In the genomic region with DNA sequence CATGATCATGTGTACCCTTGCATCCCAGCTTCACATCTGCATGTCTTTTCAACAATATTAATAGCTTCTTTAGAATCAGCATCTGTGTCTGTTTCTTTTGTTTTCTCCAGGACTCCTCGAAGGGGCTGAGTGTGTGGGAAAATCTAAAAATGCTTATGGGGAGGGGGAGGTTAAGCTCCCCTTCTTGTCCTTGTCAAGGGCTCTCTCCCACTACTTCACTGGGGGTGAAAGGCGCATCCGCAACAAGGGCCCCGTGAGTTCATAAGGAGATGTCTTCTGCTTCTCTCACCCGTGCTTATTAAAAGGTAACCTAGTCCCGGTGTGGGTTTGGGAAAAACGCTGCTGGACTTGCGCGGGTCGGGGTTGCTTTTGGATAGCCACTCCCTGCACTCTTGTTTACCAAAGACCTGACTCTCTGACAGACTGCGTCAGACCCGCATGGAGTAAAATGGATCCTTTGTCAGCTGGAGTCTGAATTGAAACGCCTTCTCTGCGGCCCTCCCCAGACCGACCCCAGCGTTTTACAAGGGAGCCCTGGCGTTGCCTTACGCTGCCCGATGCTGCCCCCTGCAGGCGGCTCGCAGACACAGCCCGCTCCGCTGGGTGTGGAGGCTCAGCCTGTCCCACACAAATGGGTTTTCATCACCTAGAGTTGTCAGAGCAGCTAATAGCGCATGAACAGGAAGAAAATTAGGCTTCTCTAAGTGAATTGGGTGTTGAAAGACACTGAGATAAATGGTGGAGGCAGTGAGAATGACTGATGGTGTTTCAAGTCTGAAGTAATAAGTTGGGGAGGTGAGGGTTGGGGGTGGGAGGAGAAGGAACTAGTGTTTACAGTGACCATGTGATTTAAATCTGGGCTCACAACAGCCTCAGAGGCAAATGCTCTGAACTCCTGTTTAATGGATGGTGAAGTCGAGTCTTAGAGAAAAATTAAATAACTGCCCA, we compare ENCODE assay signal across 8 cellular contexts. TPM values are rescaled to one million over a fixed set of nuclear protein-coding genes. Genes with fewer than 3 reads are reported as not detected.
DNase-seq lines count a peak whose midpoint lies in the region; ATAC-seq and TF ChIP-seq lines count a peak whose summit lies in the region.

No MANE protein-coding gene starts in this region.

- H3K9me2 ChIP-seq in SU-DHL-6 (replicated peaks; ENCODE audit: insufficient read depth, low read length) = no peaks in the 10 kb centered on the region

- H3K9me3 ChIP-seq in SU-DHL-6 (ENCODE audit: insufficient read depth, low read length) = no peaks in the 10 kb centered on the region
- H3K9me3 ChIP-seq in upper lobe of right lung = no peaks in the 10 kb centered on the region

- H3K36me3 Mint-ChIP-seq in activated naive CD8-positive, alpha-beta T cell treated with anti-CD3 and anti-CD28 coated beads, Interleukin-2, amount 10 ng/mL, durations not matched to agents 7 days and 5 days = peaks cover 5% of the 10 kb centered on the region

- intact Hi-C loops in cardiac septum (cut with DNase I) = loop anchor here (1.0 to 5.0 kb wide), 6 partner anchors 24 to 190 kb away; partner anchors contain the start of gene STX6
- intact Hi-C loops in posterior vena cava (cut with DNase I) = loop anchor here (5.0 to 10.0 kb wide), 3 partner anchors 58 to 230 kb away; partner anchors contain the start of genes IER5 (in 1 of the 2), KIAA1614 (in 1 of the 2) and MR1 (in 1 of the 2)
- intact Hi-C loops in upper lobe of right lung (cut with DNase I) = loop anchor here (5.0 kb wide), 1 partner anchor 50 kb away; no protein-coding TSS in a partner anchor

- no peak overlapping the region for H2AFZ ChIP-seq in SU-DHL-6 (ENCODE audit: low read depth, low read length, severe bottlenecking)

- H3F3A ChIP-seq in SU-DHL-6 (ENCODE audit: insufficient read depth) = no peaks in the 10 kb centered on the region

- peak; percentile 56 for DNase-seq in GM04504 (ENCODE audit: low read depth)
- peak; percentile 80 for DNase-seq in NCI-H1105 (lab: John Stamatoyannopoulos, UW)
- peak; percentile 94 for DNase-seq in activated naive CD8-positive, alpha-beta T cell treated with anti-CD3 and anti-CD28 coated beads, Interleukin-2, amount 10 ng/mL, durations not matched to agents 7 days and 5 days
- peak; percentile 95 for DNase-seq in cardiac septum (ENCODE audit: low spot score)
- DNase-seq in posterior vena cava (ENCODE audit: low spot score) = peak; percentile 97
- DNase-seq in upper lobe of right lung = peak; percentile 93

- no peak overlapping the region for H3K9ac ChIP-seq in SU-DHL-6 (ENCODE audit: low read length)

- H4K20me1 ChIP-seq in SU-DHL-6 (ENCODE audit: low read depth, low read length) = no peaks in the 10 kb centered on the region

- POLR2A ChIA-PET in activated naive CD8-positive, alpha-beta T cell treated with anti-CD3 and anti-CD28 coated beads, Interleukin-2, amount 10 ng/mL, durations not matched to agents 7 days and 5 days (lab: Charles Lee) = interaction anchor here (0.9 to 11.1 kb wide), 11 partner anchors 7 to 120 kb away, joined by 3 to 175 read pairs (median 4); partner anchors contain the start of genes IER5, MR1 and STX6

- no peaks in the 10 kb centered on the region for H3K79me2 ChIP-seq in SU-DHL-6 (ENCODE audit: insufficient read depth, low read length)

- peaks cover 19% of the 10 kb centered on the region for H3K27me3 Mint-ChIP-seq in activated naive CD8-positive, alpha-beta T cell treated with anti-CD3 and anti-CD28 coated beads, Interleukin-2, amount 10 ng/mL, durations not matched to agents 7 days and 5 days

- ATAC-seq in HG02610 (IDR thresholded peaks at IDR 0.05; ENCODE audit: unreplicated experiment) (peak; percentile 68), upper lobe of right lung (peak; percentile 97)
- peak; percentile 88 for ATAC-seq in activated naive CD8-positive, alpha-beta T cell treated with anti-CD3 and anti-CD28 coated beads, Interleukin-2, amount 10 ng/mL, durations not matched to agents 7 days and 5 days (ENCODE audit: low read depth)

- H3K4me3 ChIP-seq in SU-DHL-6 (ENCODE audit: insufficient read depth, low read length, poor library complexity, severe bottlenecking) (no peak overlapping the region), upper lobe of right lung (peak overlapping the region; percentile 34)

- H3K27ac Mint-ChIP-seq in activated naive CD8-positive, alpha-beta T cell treated with anti-CD3 and anti-CD28 coated beads, Interleukin-2, amount 10 ng/mL, durations not matched to agents 7 days and 5 days = peak overlapping the region; percentile 76

- TF ChIP-seq CTCF in SU-DHL-6 (IDR thresholded peaks at IDR 0.05; ENCODE audit: insufficient read depth, low read length, poor library complexity, severe bottlenecking) (peak; percentile 95), upper lobe of right lung (IDR thresholded peaks at IDR 0.05) (peak; percentile 98)

- H3K9me3 Mint-ChIP-seq in activated naive CD8-positive, alpha-beta T cell treated with anti-CD3 and anti-CD28 coated beads, Interleukin-2, amount 10 ng/mL, durations not matched to agents 7 days and 5 days = peaks cover 5% of the 10 kb centered on the region

- peak overlapping the region; percentile 67 for H3K4me3 Mint-ChIP-seq in activated naive CD8-positive, alpha-beta T cell treated with anti-CD3 and anti-CD28 coated beads, Interleukin-2, amount 10 ng/mL, durations not matched to agents 7 days and 5 days

- no peaks in the 10 kb centered on the region for H3K36me3 ChIP-seq in SU-DHL-6 (ENCODE audit: low read length)
- no peaks in the 10 kb centered on the region for H3K36me3 ChIP-seq in upper lobe of right lung

- peaks cover 54% of the 10 kb centered on the region for H3K4me1 Mint-ChIP-seq in activated naive CD8-positive, alpha-beta T cell treated with anti-CD3 and anti-CD28 coated beads, Interleukin-2, amount 10 ng/mL, durations not matched to agents 7 days and 5 days

- H3K27ac ChIP-seq in SU-DHL-6 (ENCODE audit: low read depth, low read length) = no peak overlapping the region
- no peak overlapping the region for H3K27ac ChIP-seq in upper lobe of right lung

- H3K4me2 ChIP-seq in SU-DHL-6 (ENCODE audit: low read depth, low read length, poor library complexity, severe bottlenecking) = no peak overlapping the region

- H3K4me1 ChIP-seq in upper lobe of right lung = peaks cover 27% of the 10 kb centered on the region

- H3K27me3 ChIP-seq in SU-DHL-6 (ENCODE audit: low read length) = no peaks in the 10 kb centered on the region
- H3K27me3 ChIP-seq in upper lobe of right lung = no peaks in the 10 kb centered on the region

RNA-seq across cellular contexts. Expression of gene IER5, which starts 53.9 kb away (rescaled TPM):
- total RNA-seq in activated naive CD8-positive, alpha-beta T cell treated with anti-CD3 and anti-CD28 coated beads, Interleukin-2, amount 10 ng/mL, durations not matched to agents 7 days and 5 days = 10 to 100 TPM; 36.6 to 36.8 TPM
- total RNA-seq in cardiac septum (20.5 TPM), posterior vena cava (10 to 100 TPM; 12.0 to 27.3 TPM), upper lobe of right lung (32.0 TPM)
